In the genomic region with DNA sequence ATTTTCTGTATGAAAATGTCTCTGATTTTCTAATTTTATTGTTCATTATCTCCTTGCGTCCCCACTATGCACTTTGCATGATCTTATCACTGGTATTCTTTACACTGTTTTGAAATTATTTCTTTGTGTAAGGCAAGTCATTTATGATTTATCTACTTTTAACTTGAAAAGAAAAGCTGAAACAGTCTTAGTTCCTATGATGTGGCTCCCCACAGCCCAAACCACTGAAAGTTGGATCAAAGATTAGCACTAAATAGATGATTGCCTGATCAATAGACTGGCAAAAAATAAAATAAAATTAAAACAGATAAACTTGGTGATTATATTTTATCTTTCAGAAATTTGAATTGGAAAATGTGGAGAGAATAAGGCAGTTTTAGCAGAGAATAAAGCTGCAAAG, we compare ENCODE assay signal across 21 cellular contexts.
"Had no signal": no experiment of that assay in that cellular context is flagged by ENCODE, and none has a peak within 500 bp of the region (broad histone marks: within the 10 kb centered on the region; RNA-seq: fewer than 3 reads in every experiment).

No MANE protein-coding gene starts in this region.

- DNase-seq: activated B cell treated with CpG ODN at 0.5 μM for 24 hours; activated CD4-positive, alpha-beta T cell treated with anti-CD3 and anti-CD28 coated beads, Interleukin-2, amount 10 ng/mL, durations not matched to agents 24 days and 14 days; activated naive CD4-positive, alpha-beta T cell treated with anti-CD3 and anti-CD28 coated beads for 36 hours; amniotic stem cell; cortex of kidney; effector CD8-positive, alpha-beta T cell; gastrocnemius medialis; islet precursor cell; mammary epithelial cell; mucosa of descending colon; naive thymus-derived CD8-positive, alpha-beta T cell; nucleus accumbens; right cardiac atrium; tibial artery had no signal

- H3K27me3 ChIP-seq: gastrocnemius medialis, tibial artery had no signal

- H3K27ac ChIP-seq: gastrocnemius medialis, tibial artery had no signal

- H3K4me2 ChIP-seq: smooth muscle cell had no signal

- H3K4me3 Mint-ChIP-seq: activated B cell treated with CpG ODN at 0.5 μM for 24 hours; activated CD4-positive, alpha-beta T cell treated with anti-CD3 and anti-CD28 coated beads, Interleukin-2, amount 10 ng/mL, durations not matched to agents 24 days and 14 days; activated naive CD4-positive, alpha-beta T cell treated with anti-CD3 and anti-CD28 coated beads for 36 hours; activated T-helper 17 cell treated with anti-CD3 and anti-CD28 coated beads, Interleukin-2, amount 50 U/mL, for 72 hours; brain; central memory CD8-positive, alpha-beta T cell; naive thymus-derived CD8-positive, alpha-beta T cell; stimulated activated effector memory CD8-positive, alpha-beta T cell treated with anti-CD3 and anti-CD28 coated beads, Interleukin-12 subunit alpha, Interleukin-12 subunit beta, amount 100 ng/mL, for 72 hours had no signal

- H3K36me3 ChIP-seq: gastrocnemius medialis, tibial artery had no signal

- H3K27ac Mint-ChIP-seq: activated B cell treated with CpG ODN at 0.5 μM for 24 hours; activated CD4-positive, alpha-beta T cell treated with anti-CD3 and anti-CD28 coated beads, Interleukin-2, amount 10 ng/mL, durations not matched to agents 24 days and 14 days; activated naive CD4-positive, alpha-beta T cell treated with anti-CD3 and anti-CD28 coated beads for 36 hours; activated T-helper 17 cell treated with anti-CD3 and anti-CD28 coated beads, Interleukin-2, amount 50 U/mL, for 72 hours; brain; naive thymus-derived CD8-positive, alpha-beta T cell; progenitor cell of endocrine pancreas; stimulated activated effector memory CD8-positive, alpha-beta T cell treated with anti-CD3 and anti-CD28 coated beads, Interleukin-12 subunit alpha, Interleukin-12 subunit beta, amount 100 ng/mL, for 72 hours had no signal

- H3K4me3 ChIP-seq: gastrocnemius medialis, mucosa of descending colon, smooth muscle cell, tibial artery had no signal

- H3K4me1 Mint-ChIP-seq: activated B cell treated with CpG ODN at 0.5 μM for 24 hours; activated CD4-positive, alpha-beta T cell treated with anti-CD3 and anti-CD28 coated beads, Interleukin-2, amount 10 ng/mL, durations not matched to agents 24 days and 14 days; activated T-helper 17 cell treated with anti-CD3 and anti-CD28 coated beads, Interleukin-2, amount 50 U/mL, for 72 hours; brain; central memory CD8-positive, alpha-beta T cell; naive thymus-derived CD8-positive, alpha-beta T cell; stimulated activated effector memory CD8-positive, alpha-beta T cell treated with anti-CD3 and anti-CD28 coated beads, Interleukin-12 subunit alpha, Interleukin-12 subunit beta, amount 100 ng/mL, for 72 hours had no signal

- H3K9me3 Mint-ChIP-seq: activated B cell treated with CpG ODN at 0.5 μM for 24 hours; activated CD4-positive, alpha-beta T cell treated with anti-CD3 and anti-CD28 coated beads, Interleukin-2, amount 10 ng/mL, durations not matched to agents 24 days and 14 days; activated naive CD4-positive, alpha-beta T cell treated with anti-CD3 and anti-CD28 coated beads for 36 hours; activated T-helper 17 cell treated with anti-CD3 and anti-CD28 coated beads, Interleukin-2, amount 50 U/mL, for 72 hours; brain; naive thymus-derived CD8-positive, alpha-beta T cell had no signal

- H3K36me3 Mint-ChIP-seq: brain; naive thymus-derived CD8-positive, alpha-beta T cell; stimulated activated effector memory CD8-positive, alpha-beta T cell treated with anti-CD3 and anti-CD28 coated beads, Interleukin-12 subunit alpha, Interleukin-12 subunit beta, amount 100 ng/mL, for 72 hours had no signal

- H3K27me3 Mint-ChIP-seq: activated B cell treated with CpG ODN at 0.5 μM for 24 hours; activated CD4-positive, alpha-beta T cell treated with anti-CD3 and anti-CD28 coated beads, Interleukin-2, amount 10 ng/mL, durations not matched to agents 24 days and 14 days; activated T-helper 17 cell treated with anti-CD3 and anti-CD28 coated beads, Interleukin-2, amount 50 U/mL, for 72 hours; brain; central memory CD8-positive, alpha-beta T cell; naive thymus-derived CD8-positive, alpha-beta T cell; progenitor cell of endocrine pancreas had no signal

- ATAC-seq: activated T-helper 17 cell treated with anti-CD3 and anti-CD28 coated beads, Interleukin-2, amount 50 U/mL, for 72 hours; gastrocnemius medialis; left lobe of liver; mucosa of descending colon; naive thymus-derived CD8-positive, alpha-beta T cell; right cardiac atrium had no signal

- H3K4me1 ChIP-seq: gastrocnemius medialis, tibial artery had no signal
